In the genomic region with DNA sequence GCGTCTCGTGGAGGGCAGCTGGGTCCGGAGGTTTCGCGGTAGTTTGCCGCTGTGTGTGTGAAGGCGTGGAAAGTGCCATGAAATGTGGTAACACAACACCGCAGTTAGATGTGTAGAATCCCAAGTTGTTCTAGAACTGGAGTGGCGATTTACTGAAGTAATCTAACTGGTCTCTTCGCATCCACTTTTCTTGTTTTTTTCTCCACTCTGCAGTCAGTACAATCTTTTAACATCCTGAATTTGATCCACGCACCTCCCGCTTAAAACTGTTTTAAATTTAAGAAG, we compare ENCODE assay signal across 8 cellular contexts. TPM values are rescaled to one million over a fixed set of nuclear protein-coding genes. Genes with fewer than 3 reads are reported as not detected.
DNase-seq lines count a peak whose midpoint lies in the region; ATAC-seq and TF ChIP-seq lines count a peak whose summit lies in the region.

No MANE protein-coding gene starts in this region.

- CTCF ChIA-PET in PC-9 (lab: Charles Lee), result no interaction called here

- H2AFZ ChIP-seq in PC-9 (peak overlapping the region; percentile 99), parathyroid adenoma (peak overlapping the region; percentile 75)

- peak overlapping the region; percentile 30 for H3K9ac ChIP-seq in parathyroid adenoma

- H3K9me3 ChIP-seq in PC-9 (ENCODE audit: insufficient read depth, low read depth), result peaks cover 7% of the 10 kb centered on the region
- no peaks in the 10 kb centered on the region for H3K9me3 ChIP-seq in parathyroid adenoma (ENCODE audit: control insufficient read depth, low read length)

- H3K4me3 ChIP-seq in GM12865 (ENCODE audit: low read depth, low read length), result peak overlapping the region; percentile 84
- peak overlapping the region; percentile 98 for H3K4me3 ChIP-seq in PC-9
- peak overlapping the region; percentile 99 for H3K4me3 ChIP-seq in epithelial cell of esophagus (ENCODE audit: low read length)
- H3K4me3 ChIP-seq in parathyroid adenoma (ENCODE audit: low read depth, low read length), result peak overlapping the region; percentile 71

- ATAC-seq in GM19397 (IDR thresholded peaks at IDR 0.05; ENCODE audit: unreplicated experiment), result no peak

- POLR2A ChIA-PET in PC-9 (lab: Charles Lee; ENCODE audit: unreplicated experiment), result no interaction called here

- TF ChIP-seq CTCF in GM12865 (IDR thresholded peaks at IDR 0.05; ENCODE audit: insufficient read depth, low read depth, low read length, missing control alignments) (no peak), PC-9 (conservative IDR thresholded peaks at IDR 0.05) (no peak), epithelial cell of esophagus (IDR thresholded peaks at IDR 0.05; ENCODE audit: insufficient read depth, low read depth, low read length, missing control alignments) (no peak), parathyroid adenoma (IDR thresholded peaks at IDR 0.05) (no peak)

- H3K9me2 ChIP-seq in PC-9 (ENCODE audit: insufficient read depth), result no peaks in the 10 kb centered on the region

- peaks cover 59% of the 10 kb centered on the region for H3K79me2 ChIP-seq in PC-9 (ENCODE audit: low read depth)
- peaks cover 17% of the 10 kb centered on the region for H3K79me2 ChIP-seq in parathyroid adenoma

- H3K27me3 ChIP-seq in PC-9 (ENCODE audit: insufficient read depth, low read depth), result no peaks in the 10 kb centered on the region
- H3K27me3 ChIP-seq in parathyroid adenoma (ENCODE audit: control insufficient read depth, insufficient read depth, low read length), result no peaks in the 10 kb centered on the region

- H3K4me1 ChIP-seq in PC-9 (replicated peaks; ENCODE audit: insufficient read depth) (peaks cover 14% of the 10 kb centered on the region), parathyroid adenoma (peaks cover 3% of the 10 kb centered on the region)

- peaks cover 7% of the 10 kb centered on the region for H3K36me3 ChIP-seq in PC-9 (ENCODE audit: low read depth)
- H3K36me3 ChIP-seq in parathyroid adenoma (ENCODE audit: control insufficient read depth, insufficient read depth, low read length), result no peaks in the 10 kb centered on the region

- TSS peak; percentile 84 for BruUV-seq in PC-9 (replicated peaks; lab: Mats Ljungman, UMichigan)

- H3K4me2 ChIP-seq in PC-9, result peak overlapping the region; percentile 98
- peak overlapping the region; percentile 49 for H3K4me2 ChIP-seq in parathyroid adenoma (ENCODE audit: low read length)

- intact Hi-C loops in PC-9 (cut with micrococcal nuclease; ENCODE audit: unreplicated experiment), result loop anchor here (2.0 kb wide), 2 partner anchors 24 to 146 kb away; partner anchors contain the start of gene NDUFB4

- no peaks in the 10 kb centered on the region for H4K20me1 ChIP-seq in PC-9 (ENCODE audit: insufficient read depth)

- DNase-seq in GM12865 (ENCODE audit: low read depth), result no peak
- DNase-seq in PC-9, result no peak
- DNase-seq in epithelial cell of esophagus (ENCODE audit: low read depth), result peak; percentile 37
- DNase-seq in NCI-H69 (lab: John Stamatoyannopoulos, UW), result no peak
- no peak for DNase-seq in kidney tubule cell (ENCODE audit: low spot score)
- DNase-seq in GOT3 (lab: John Stamatoyannopoulos, UW), result no peak

- H3K27ac ChIP-seq in PC-9, result peak overlapping the region; percentile 90
- peak overlapping the region; percentile 87 for H3K27ac ChIP-seq in parathyroid adenoma

- no peaks in the 10 kb centered on the region; the same call in 1 of the 2 replicates for H3F3A ChIP-seq in PC-9 (ENCODE audit: insufficient read depth, low read depth)

RNA-seq across cellular contexts. Expression of gene GTF2E1, which starts 0.5 kb away (rescaled TPM):
- total RNA-seq in PC-9 (2021), result 22.2 and 23.3 TPM in 2 replicates

RNA-seq across cellular contexts. Expression of gene RABL3, which starts 0.7 kb away (rescaled TPM):
- 17.1 and 29.8 TPM in 2 replicates for total RNA-seq in PC-9 (2021)
